In genomic region chr16:47461598-47462266, GRCh38 we compare ENCODE assay signal across 8 cellular contexts. TPM values are rescaled to one million over a fixed set of nuclear protein-coding genes. Genes with fewer than 3 reads are reported as not detected.
DNase-seq lines count a peak whose midpoint lies in the region; ATAC-seq and TF ChIP-seq lines count a peak whose summit lies in the region.

No MANE protein-coding gene starts in this region.

- no peaks in the 10 kb centered on the region for H3K27me3 Mint-ChIP-seq in dendritic cell treated with granulocyte-macrophage colony-stimulating factor and Interleukin-4, amounts not matched to agents 40 ng/mL and 50 ng/mL, for 4 days

- DNase-seq in A673 (ENCODE audit: low spot score) (peak; percentile 40), GF-D8 (lab: John Stamatoyannopoulos, UW) (peak; percentile 75), SK-MEL-5 (ENCODE audit: low read depth, low spot score) (peak; percentile 60), right lobe of liver (peak in 1 of 3 donors; percentile 45), substantia nigra (lab: John Stamatoyannopoulos, UW) (peak in 10 of 49 donors; percentile 9 to 55 (median 32))

- in situ Hi-C loops in SK-MEL-5 (cut with HindIII; ENCODE audit: low pct_unique_long_range_greater_than_20kb, low sequenced_read_pairs), result no loop called here

- H3K36me3 ChIP-seq in A673 (ENCODE audit: insufficient read depth, low read length, poor library complexity, severe bottlenecking), result peaks cover 5% of the 10 kb centered on the region
- H3K36me3 ChIP-seq in right lobe of liver, result peaks cover 0 to 9% (median 0%) of the 10 kb centered on the region in 4 donors

- BruUV-seq in A673 (replicated peaks; lab: Mats Ljungman, UMichigan), result no TSS peak

- no peaks in the 10 kb centered on the region for H3K27me3 ChIP-seq in A673 (replicated peaks; ENCODE audit: insufficient read depth, low read depth, low read length, poor library complexity)
- no peaks in the 10 kb centered on the region for H3K27me3 ChIP-seq in right lobe of liver

- H3K4me3 ChIP-seq in A673 (ENCODE audit: low read depth, low read length, poor library complexity, severe bottlenecking) (peak overlapping the region; percentile 78), right lobe of liver (peak overlapping the region; percentile 79 to 98 (median 83))

- WGBS in right lobe of liver (ENCODE audit: insufficient coverage, low coverage, low lambda C conversion rate, missing lambda C conversion rate), result 2% methylated on average over 14 of the region's 17 CpGs

- intact Hi-C loops in A673 (cut with micrococcal nuclease; ENCODE audit: unreplicated experiment) (loop anchor here (10.0 kb wide), 1 partner anchor 317 kb away; the partner anchor contains the start of gene NETO2), right lobe of liver (cut with DNase I) (no loop called here)
- intact Hi-C loops in dendritic cell treated with granulocyte-macrophage colony-stimulating factor and Interleukin-4, amounts not matched to agents 40 ng/mL and 50 ng/mL, for 4 days (cut with micrococcal nuclease), result loop anchor here (1.0 to 2.0 kb wide), 3 partner anchors 32 to 631 kb away; partner anchors contain the start of genes C16orf87 and NETO2

- CTCF ChIA-PET in A673 (lab: Charles Lee), result interaction anchor here (0.7 kb wide), 1 partner anchor 425 kb away, joined by 6 read pairs; no protein-coding TSS in a partner anchor

- H3K36me3 Mint-ChIP-seq in dendritic cell treated with granulocyte-macrophage colony-stimulating factor and Interleukin-4, amounts not matched to agents 40 ng/mL and 50 ng/mL, for 4 days (ENCODE audit: low read depth), result peaks cover 60% of the 10 kb centered on the region

- peak overlapping the region; percentile 92 for H3K4me3 Mint-ChIP-seq in dendritic cell treated with granulocyte-macrophage colony-stimulating factor and Interleukin-4, amounts not matched to agents 40 ng/mL and 50 ng/mL, for 4 days

- POLR2A ChIA-PET in A673 (lab: Charles Lee; ENCODE audit: low non-redundant PET), result no interaction called here

- peak overlapping the region; percentile 96 for H3K27ac Mint-ChIP-seq in dendritic cell treated with granulocyte-macrophage colony-stimulating factor and Interleukin-4, amounts not matched to agents 40 ng/mL and 50 ng/mL, for 4 days

- H3K4me1 ChIP-seq in A673 (ENCODE audit: insufficient read depth, low read length, poor library complexity, severe bottlenecking) (peaks cover 24% of the 10 kb centered on the region), right lobe of liver (peaks cover 0 to 19% (median 0%) of the 10 kb centered on the region in 4 donors)

- no peak for TF ChIP-seq POLR2A in right lobe of liver (IDR thresholded peaks at IDR 0.05)

- H3K27ac ChIP-seq in A673 (ENCODE audit: low read depth, low read length, poor library complexity, severe bottlenecking) (peak overlapping the region; percentile 97), right lobe of liver (peak overlapping the region; percentile 98 to 99 (median 99)), substantia nigra (ENCODE audit: low read depth, low read length, poor library complexity, severe bottlenecking) (peak overlapping the region; percentile 97)

- TF ChIP-seq CTCF in A673 (conservative IDR thresholded peaks at IDR 0.05; ENCODE audit: low read depth, low read length) (no peak), right lobe of liver (IDR thresholded peaks at IDR 0.05) (no peak)

- peaks cover 51% of the 10 kb centered on the region for H3K4me1 Mint-ChIP-seq in dendritic cell treated with granulocyte-macrophage colony-stimulating factor and Interleukin-4, amounts not matched to agents 40 ng/mL and 50 ng/mL, for 4 days (ENCODE audit: low read depth)

- peak; percentile 41 for ATAC-seq in HG03159 (IDR thresholded peaks at IDR 0.05; ENCODE audit: unreplicated experiment)
- peak; percentile 35 to 49 (median 40) for ATAC-seq in right lobe of liver
- ATAC-seq in HG02588 (IDR thresholded peaks at IDR 0.05; ENCODE audit: unreplicated experiment), result no peak

- H3K9me3 ChIP-seq in A673 (ENCODE audit: low read depth, low read length, poor library complexity, severe bottlenecking) (no peaks in the 10 kb centered on the region), right lobe of liver (no peaks in the 10 kb centered on the region)

- H3K9me3 Mint-ChIP-seq in dendritic cell treated with granulocyte-macrophage colony-stimulating factor and Interleukin-4, amounts not matched to agents 40 ng/mL and 50 ng/mL, for 4 days, result no peaks in the 10 kb centered on the region

RNA-seq across cellular contexts. Expression of gene PHKB, which starts 0.6 kb away (rescaled TPM):
- total RNA-seq in A673 (2021) (50.6 and 62.4 TPM in 2 replicates), right lobe of liver (10 to 100 TPM; 28.9 to 45.3 (median 35.4) TPM)
- total RNA-seq in SK-MEL-5 (2014; rRNA removed; shearing (Covaris generic)), result 42.1 and 45.1 TPM in 2 replicates
- 19.2 and 24.2 TPM in 2 replicates for polyA plus RNA-seq in SK-MEL-5 (2015; cell fraction: cytosol; rRNA removed)
- polyA plus RNA-seq in SK-MEL-5 (2015; cell fraction: nucleus; rRNA removed), result 60.8 and 82.8 TPM in 2 replicates

RNA-seq across cellular contexts. Expression of gene ITFG1, which starts 0.9 kb away (rescaled TPM):
- total RNA-seq in A673 (2021), result 39.6 and 40.1 TPM in 2 replicates
- total RNA-seq in SK-MEL-5 (2014; rRNA removed; shearing (Covaris generic)), result 110 and 121 TPM in 2 replicates
- polyA plus RNA-seq in SK-MEL-5 (2015; cell fraction: cytosol; rRNA removed), result 72.5 and 81.9 TPM in 2 replicates
- polyA plus RNA-seq in SK-MEL-5 (2015; cell fraction: nucleus; rRNA removed), result 11.9 and 13.9 TPM in 2 replicates
- 10 to 100 TPM; 29.9 to 43.8 (median 39.2) TPM for total RNA-seq in right lobe of liver

Comparison
In these comparisons a context has a peak if more than half of its experiments do, and no peak if none do; other contexts are left out.
1. intact Hi-C loops: an anchor here in A673 (10.0 kb wide) and dendritic cell treated with granulocyte-macrophage colony-stimulating factor and Interleukin-4, amounts not matched to agents 40 ng/mL and 50 ng/mL, for 4 days (1.0 to 2.0 kb wide); none called in right lobe of liver.